Comparison of ENCODE assay signal across 21 cellular contexts in the genomic region with DNA sequence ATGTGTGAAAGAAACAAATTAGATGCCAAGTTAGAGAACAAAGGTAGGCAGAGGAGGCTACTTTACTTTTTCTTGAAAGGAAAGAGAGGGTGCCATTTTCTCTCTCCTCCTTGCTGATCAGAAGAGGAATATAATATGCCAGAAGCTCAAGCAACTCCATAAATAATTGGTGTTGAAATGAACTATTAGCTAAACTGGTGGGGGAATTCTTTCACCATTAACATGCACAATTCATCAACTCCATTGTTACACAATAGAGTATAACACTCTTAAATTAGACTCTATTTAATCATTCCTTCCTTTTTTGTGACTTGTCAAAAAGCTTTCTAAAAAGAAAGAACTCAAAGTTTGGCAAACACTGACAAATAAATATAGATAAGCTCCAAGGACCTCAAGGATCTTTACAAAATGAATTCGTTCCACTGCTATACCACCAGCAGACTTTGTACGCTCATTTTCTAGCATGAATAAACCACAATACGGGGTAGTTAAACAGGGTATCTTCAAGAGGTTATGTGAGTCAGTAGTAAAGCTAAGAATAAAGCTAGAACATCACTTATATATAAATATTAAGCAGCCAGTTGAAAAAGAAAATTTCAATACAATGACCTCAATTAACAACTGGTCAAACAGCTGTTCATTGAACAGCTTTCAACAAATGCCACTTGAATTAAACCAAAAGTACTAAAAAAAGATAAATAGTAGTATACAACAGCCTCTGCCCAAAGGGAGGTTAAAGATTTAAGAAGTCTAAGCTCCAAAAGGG.
"Had no signal": no experiment of that assay in that cellular context is flagged by ENCODE, and none has a peak within 500 bp of the region (broad histone marks: within the 10 kb centered on the region; RNA-seq: fewer than 3 reads in every experiment).

No MANE protein-coding gene starts in this region.

- H3K27me3 ChIP-seq: neutrophil had no signal

- H3K4me3 ChIP-seq: lower lobe of right lung, skin epidermis had no signal

- FAIRE-seq: bronchial epithelial cell had no signal

- H3K27ac ChIP-seq: lower lobe of right lung, neutrophil, skin epidermis, WERI-Rb-1 had no signal

- H3K36me3 ChIP-seq: lower lobe of right lung, neutrophil had no signal

- H3K9me3 ChIP-seq: lower lobe of right lung, neutrophil had no signal

- DNase-seq: activated CD4-positive, alpha-beta T cell treated with anti-CD3 and anti-CD28 coated beads, Interleukin-2, amount 50 U/mL, for 4 hours; activated effector memory CD4-positive, alpha-beta T cell treated with anti-CD3 and anti-CD28 coated beads, Interleukin-2, amount 50 U/mL, for 16 hours; activated naive CD4-positive, alpha-beta T cell treated with anti-CD3 and anti-CD28 coated beads, Interleukin-2, amount 50 U/mL, for 16 hours; activated T-cell treated with anti-CD3 and anti-CD28 coated beads, Interleukin-2, amount 50 U/mL, for 72 hours; effector CD8-positive, alpha-beta T cell; hypothalamus; islet precursor cell; left colon; lower lobe of right lung; retina; stimulated activated CD4-positive, alpha-beta T cell treated with anti-CD3 and anti-CD28 coated beads, Interleukin-15, amount 100 ng/mL, for 24 hours; stimulated activated CD4-positive, alpha-beta T cell treated with anti-CD3 and anti-CD28 coated beads, Interleukin-2, amount 100 ng/mL, for 48 hours; stimulated activated naive CD8-positive, alpha-beta T cell treated with anti-CD3 and anti-CD28 coated beads, Interleukin-15, amount 100 ng/mL, for 72 hours; T-helper 2 cell; trophoblast cell; WERI-Rb-1 had no signal

- ATAC-seq: activated T-cell treated with anti-CD3 and anti-CD28 coated beads, Interleukin-2, amount 50 U/mL, for 72 hours; esophagus mucosa; left colon; natural killer cell treated with Interleukin-12 subunit alpha and Interleukin-12 subunit beta and Interleukin-15 and Interleukin-18, amount 100 ng/mL, for 72 hours; stimulated activated naive CD8-positive, alpha-beta T cell treated with anti-CD3 and anti-CD28 coated beads, Interleukin-15, amount 100 ng/mL, for 72 hours had no signal
